23 cellular contexts compared by ENCODE assay signal in genomic region chr6:14131579-14131978, GRCh38.
"Had no signal": no experiment of that assay in that cellular context is flagged by ENCODE, and none has a peak within 500 bp of the region (broad histone marks: within the 10 kb centered on the region; RNA-seq: fewer than 3 reads in every experiment).

No MANE protein-coding gene starts in this region.

- H3K4me3 ChIP-seq: lower lobe of right lung, mucosa of descending colon, neural progenitor cell, thoracic aorta, tibial nerve, upper lobe of left lung had no signal

- H3K36me3 ChIP-seq: neural progenitor cell, thoracic aorta had no signal

- H3K27ac ChIP-seq: lower lobe of right lung, neural progenitor cell, parathyroid adenoma, thoracic aorta, tibial nerve, upper lobe of left lung had no signal

- H3K27me3 Mint-ChIP-seq: effector memory CD8-positive, alpha-beta T cell; naive thymus-derived CD4-positive, alpha-beta T cell; stimulated activated naive CD8-positive, alpha-beta T cell treated with anti-CD3 and anti-CD28 coated beads, Interleukin-15, Interleukin-2, amounts not matched to agents 100 ng/mL and 50 ng/mL, for 24 hours had no signal

- ATAC-seq: effector memory CD8-positive, alpha-beta T cell; left ventricle myocardium superior; lower lobe of right lung; mucosa of descending colon; naive thymus-derived CD4-positive, alpha-beta T cell; sciatic nerve; stimulated activated effector memory CD8-positive, alpha-beta T cell treated with anti-CD3 and anti-CD28 coated beads, Interleukin-12 subunit alpha, Interleukin-12 subunit beta, amount 100 ng/mL, for 72 hours had no signal

- H3K36me3 Mint-ChIP-seq: mesothelial cell of epicardium had no signal

- H3K9me3 Mint-ChIP-seq: effector memory CD8-positive, alpha-beta T cell; mesothelial cell of epicardium; nephron; neural progenitor cell; stimulated activated effector memory CD8-positive, alpha-beta T cell treated with anti-CD3 and anti-CD28 coated beads, Interleukin-12 subunit alpha, Interleukin-12 subunit beta, amount 100 ng/mL, for 72 hours; stimulated activated naive CD8-positive, alpha-beta T cell treated with anti-CD3 and anti-CD28 coated beads, Interleukin-15, Interleukin-2, amounts not matched to agents 100 ng/mL and 50 ng/mL, for 24 hours had no signal

- DNase-seq: cortex of kidney; effector memory CD8-positive, alpha-beta T cell; left ventricle myocardium superior; lower lobe of right lung; mucosa of descending colon; naive thymus-derived CD4-positive, alpha-beta T cell; stimulated activated CD4-positive, alpha-beta T cell treated with anti-CD3 and anti-CD28 coated beads, Interleukin-2, amount 100 ng/mL, for 24 hours; stimulated activated CD4-positive, alpha-beta T cell treated with anti-CD3 and anti-CD28 coated beads, Interleukin-4, amount 100 ng/mL, for 24 hours; upper lobe of left lung had no signal

- H3K4me3 Mint-ChIP-seq: effector memory CD8-positive, alpha-beta T cell; mesothelial cell of epicardium; naive thymus-derived CD4-positive, alpha-beta T cell; nephron; neural progenitor cell; stimulated activated effector memory CD8-positive, alpha-beta T cell treated with anti-CD3 and anti-CD28 coated beads, Interleukin-12 subunit alpha, Interleukin-12 subunit beta, amount 100 ng/mL, for 72 hours; stimulated activated naive CD8-positive, alpha-beta T cell treated with anti-CD3 and anti-CD28 coated beads, Interleukin-15, Interleukin-2, amounts not matched to agents 100 ng/mL and 50 ng/mL, for 24 hours had no signal

- H3K27ac Mint-ChIP-seq: mesothelial cell of epicardium; naive thymus-derived CD4-positive, alpha-beta T cell; neural progenitor cell; progenitor cell of endocrine pancreas; stimulated activated effector memory CD8-positive, alpha-beta T cell treated with anti-CD3 and anti-CD28 coated beads, Interleukin-12 subunit alpha, Interleukin-12 subunit beta, amount 100 ng/mL, for 72 hours; stimulated activated naive CD8-positive, alpha-beta T cell treated with anti-CD3 and anti-CD28 coated beads, Interleukin-15, Interleukin-2, amounts not matched to agents 100 ng/mL and 50 ng/mL, for 24 hours had no signal

- FAIRE-seq: endometrium, frontal cortex, keratinocyte, urothelium cell line had no signal

- H3K27me3 ChIP-seq: neural progenitor cell, tibial nerve, upper lobe of left lung had no signal

- H3K9me3 ChIP-seq: lower lobe of right lung, mucosa of descending colon, thoracic aorta, tibial nerve, upper lobe of left lung had no signal
